In the genomic region with DNA sequence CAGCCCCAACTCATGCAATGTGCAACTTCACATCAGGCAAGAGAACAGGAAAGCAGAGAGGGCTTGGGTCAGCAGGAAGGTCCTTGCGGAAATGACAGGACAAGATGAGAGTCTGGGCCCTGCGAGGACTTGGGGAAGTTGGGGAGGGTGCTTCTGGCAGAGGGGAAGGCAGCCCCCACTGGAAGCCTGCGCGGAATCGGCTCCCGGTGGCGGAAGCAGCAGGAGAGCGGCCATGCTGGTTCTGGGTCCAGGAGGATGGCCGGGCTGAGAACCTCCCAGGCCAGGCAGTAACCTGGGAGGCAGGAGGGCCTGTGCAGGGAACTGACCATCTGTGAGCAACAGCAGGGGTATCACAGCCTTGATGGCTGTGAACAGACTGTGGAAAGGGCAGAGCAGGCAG, we compare ENCODE assay signal across 28 cellular contexts.
DNase-seq lines count a peak whose midpoint lies in the region; ATAC-seq and TF ChIP-seq lines count a peak whose summit lies in the region.
"Had no signal": no experiment of that assay in that cellular context is flagged by ENCODE, and none has a peak within 500 bp of the region (broad histone marks: within the 10 kb centered on the region; RNA-seq: fewer than 3 reads in every experiment).

No MANE protein-coding gene starts in this region.

- BruUV-seq in Calu3 (replicated peaks; lab: Mats Ljungman, UMichigan), result no TSS peak

- H3K27ac Mint-ChIP-seq in activated CD4-positive, alpha-beta T cell treated with anti-CD3 and anti-CD28 coated beads, Interleukin-2, amount 10 ng/mL, durations not matched to agents 24 days and 14 days, result peak overlapping the region; percentile 29
- peak overlapping the region; percentile 21 for H3K27ac Mint-ChIP-seq in Calu3 (ENCODE audit: unreplicated experiment)
- H3K27ac Mint-ChIP-seq: nephron progenitor cell had no signal

- H3K36me3 Mint-ChIP-seq in activated CD4-positive, alpha-beta T cell treated with anti-CD3 and anti-CD28 coated beads, Interleukin-2, amount 10 ng/mL, durations not matched to agents 24 days and 14 days (ENCODE audit: low read depth), result peaks cover 55% of the 10 kb centered on the region
- H3K36me3 Mint-ChIP-seq in Calu3 (ENCODE audit: insufficient read depth, unreplicated experiment), result peaks cover 64% of the 10 kb centered on the region

- no peak overlapping the region for H3K4me3 ChIP-seq in neutrophil (ENCODE audit: low read depth in 1 of 2, low read length in 1 of 2)
- H3K4me3 ChIP-seq: gastrocnemius medialis, left lung, right lobe of liver, upper lobe of left lung had no signal

- H3K4me3 Mint-ChIP-seq in activated CD4-positive, alpha-beta T cell treated with anti-CD3 and anti-CD28 coated beads, Interleukin-2, amount 10 ng/mL, durations not matched to agents 24 days and 14 days, result no peak overlapping the region
- no peak overlapping the region for H3K4me3 Mint-ChIP-seq in Calu3 (ENCODE audit: low read depth, unreplicated experiment)
- H3K4me3 Mint-ChIP-seq: nephron progenitor cell had no signal

- intact Hi-C loops in activated CD4-positive, alpha-beta T cell treated with anti-CD3 and anti-CD28 coated beads, Interleukin-2, amount 10 ng/mL, durations not matched to agents 24 days and 14 days (cut with micrococcal nuclease), result no loop called here
- intact Hi-C loops in Calu3 (cut with micrococcal nuclease; ENCODE audit: unreplicated experiment), result no loop called here

- H3K27me3 Mint-ChIP-seq in activated CD4-positive, alpha-beta T cell treated with anti-CD3 and anti-CD28 coated beads, Interleukin-2, amount 10 ng/mL, durations not matched to agents 24 days and 14 days, result no peaks in the 10 kb centered on the region
- no peaks in the 10 kb centered on the region for H3K27me3 Mint-ChIP-seq in Calu3 (ENCODE audit: unreplicated experiment)

- no peaks in the 10 kb centered on the region for H3K27me3 ChIP-seq in neutrophil
- H3K27me3 ChIP-seq: gastrocnemius medialis, left lung, right lobe of liver, upper lobe of left lung had no signal

- H3K27ac ChIP-seq in cingulate gyrus (ENCODE audit: low read depth, low read length) (peak overlapping the region; percentile 97), neutrophil (peak overlapping the region; percentile 31)
- H3K27ac ChIP-seq: gastrocnemius medialis, left lung, right lobe of liver, upper lobe of left lung had no signal

- peaks cover 94% of the 10 kb centered on the region for H3K36me3 ChIP-seq in neutrophil
- H3K36me3 ChIP-seq: gastrocnemius medialis had no signal

- H3K9me3 ChIP-seq in neutrophil, result no peaks in the 10 kb centered on the region
- H3K9me3 ChIP-seq: gastrocnemius medialis, left lung, right lobe of liver, upper lobe of left lung had no signal

- H3K4me1 Mint-ChIP-seq in activated CD4-positive, alpha-beta T cell treated with anti-CD3 and anti-CD28 coated beads, Interleukin-2, amount 10 ng/mL, durations not matched to agents 24 days and 14 days, result peaks cover 17% of the 10 kb centered on the region
- peaks cover 9% of the 10 kb centered on the region for H3K4me1 Mint-ChIP-seq in Calu3 (ENCODE audit: low read depth, unreplicated experiment)

- peaks cover 42 to 60% of the 10 kb centered on the region in 2 experiments for H3K4me1 ChIP-seq in neutrophil (ENCODE audit: control insufficient read depth in 1 of 2, insufficient read depth in 1 of 2, low read depth in 1 of 2, low read length in 1 of 2)
- H3K4me1 ChIP-seq: right lobe of liver had no signal

- DNase-seq in activated CD4-positive, alpha-beta T cell treated with anti-CD3 and anti-CD28 coated beads, Interleukin-2, amount 10 ng/mL, durations not matched to agents 24 days and 14 days, result no peak
- no peak for DNase-seq in activated CD4-positive, alpha-beta T cell treated with anti-CD3 and anti-CD28 coated beads for 4 hours
- DNase-seq in Calu3, result no peak
- DNase-seq in GF-D8 (lab: John Stamatoyannopoulos, UW), result no peak
- DNase-seq: activated CD4-positive, CD25-positive, alpha-beta regulatory T cell; activated effector memory CD4-positive, alpha-beta T cell treated with Interleukin-2 at 50 U/mL for 16 hours; amniotic stem cell; COR-L47; cortex of kidney; DMS79 treated with DMSO at 0.1 percent for 48 hours; gastrocnemius medialis; GOT3; hippocampal formation; KBM-7; left lung; MM.1S; NCI-H1436; NCI-H2107; NCI-H446; nephron progenitor cell; OCI-M1; right lobe of liver; T1000; upper lobe of left lung had no signal

- CTCF ChIA-PET in Calu3 (lab: Charles Lee), result no interaction called here

- peaks cover 13% of the 10 kb centered on the region for H3K9me3 Mint-ChIP-seq in activated CD4-positive, alpha-beta T cell treated with anti-CD3 and anti-CD28 coated beads, Interleukin-2, amount 10 ng/mL, durations not matched to agents 24 days and 14 days
- no peaks in the 10 kb centered on the region for H3K9me3 Mint-ChIP-seq in Calu3 (ENCODE audit: low read depth, unreplicated experiment)
- H3K9me3 Mint-ChIP-seq: nephron progenitor cell had no signal

- TF ChIP-seq CTCF in Calu3 (IDR thresholded peaks at IDR 0.05; ENCODE audit: unreplicated experiment) (no peak), neutrophil (IDR thresholded peaks at IDR 0.05) (no peak)

- no peak for ATAC-seq in GM19328 (IDR thresholded peaks at IDR 0.05; ENCODE audit: unreplicated experiment)
- ATAC-seq in HG02938 (IDR thresholded peaks at IDR 0.05; ENCODE audit: unreplicated experiment), result no peak
- ATAC-seq: gastrocnemius medialis, left lung had no signal
